In genomic region chr10:125822878-125823662, GRCh38 we compare ENCODE assay signal across 8 cellular contexts. TPM values are rescaled to one million over a fixed set of nuclear protein-coding genes. Genes with fewer than 3 reads are reported as not detected.
DNase-seq lines count a peak whose midpoint lies in the region; ATAC-seq and TF ChIP-seq lines count a peak whose summit lies in the region.

TSS of gene BCCIP (plus strand) at chr10:125823546. CDS start at chr10:125823558, 12 bp downstream.
TSS of gene UROS (minus strand) at chr10:125823258. CDS start at chr10:125816499, 6,759 bp downstream.

- H3K36me3 ChIP-seq in rectal smooth muscle tissue (ENCODE audit: control insufficient read depth, insufficient read depth, low read length) (peaks cover 2% of the 10 kb centered on the region), vagina (peaks cover 0 to 17% of the 10 kb centered on the region in 2 donors)

- peak in 1 of 3 experiments; percentile 4 for TF ChIP-seq CTCF in vagina (IDR thresholded peaks at IDR 0.05)

- H3K27me3 ChIP-seq in rectal smooth muscle tissue (ENCODE audit: control insufficient read depth, insufficient read depth, low read length): no peaks in the 10 kb centered on the region
- H3K27me3 ChIP-seq in vagina: no peaks in the 10 kb centered on the region

- H3K4me1 ChIP-seq in rectal smooth muscle tissue (ENCODE audit: control insufficient read depth, insufficient read depth, low read length) (peaks cover 12% of the 10 kb centered on the region), vagina (peaks cover 45% of the 10 kb centered on the region)

- peak; percentile 74 to 85 for DNase-seq in NCI-H1930 (lab: John Stamatoyannopoulos, UW)
- peak; percentile 9 to 97 (median 88) for DNase-seq in anterior cingulate cortex (lab: John Stamatoyannopoulos, UW)
- DNase-seq in hepatic stellate cell (ENCODE audit: low spot score): peak; percentile 94
- peak in 1 of 2 donors; percentile 88 for DNase-seq in vagina (ENCODE audit: extremely low spot score in 2 of 2)

- intact Hi-C loops in T-helper 2 cell treated with Interferon-gamma antibody and Interleukin-4, amounts not matched to agents 100 ng/mL and 5 ng/mL, for 36 hours (cut with micrococcal nuclease): loop anchor here (1.0 to 2.0 kb wide), 4 partner anchors 74 to 1022 kb away; partner anchors contain the start of genes ABRAXAS2, EDRF1 and FANK1
- intact Hi-C loops in vagina (cut with DNase I): no loop called here

- ATAC-seq in GM18505 (IDR thresholded peaks at IDR 0.05; ENCODE audit: unreplicated experiment) (peak; percentile 85), HG02973 (IDR thresholded peaks at IDR 0.05; ENCODE audit: unreplicated experiment) (peak; percentile 76)

- no peaks in the 10 kb centered on the region for H3K9me3 ChIP-seq in vagina

- H3K9ac ChIP-seq in rectal smooth muscle tissue (ENCODE audit: low read length): peak within 1 kb of the TSS; percentile 64

- H3K27ac ChIP-seq in rectal smooth muscle tissue (ENCODE audit: low read depth, low read length) (peak within 1 kb of the TSS; percentile 91), vagina (peak within 1 kb of the TSS; percentile 86)

- H3K4me3 ChIP-seq in rectal smooth muscle tissue (ENCODE audit: low read length) (peak within 1 kb of the TSS; percentile 99), vagina (peak within 1 kb of the TSS; percentile 96 to 98)

- peak; percentile 78 for TF ChIP-seq POLR2A in GM18505 (IDR thresholded peaks at IDR 0.05; ENCODE audit: borderline replicate concordance, extremely low read depth, insufficient read depth, insufficient read length)
- peak in 1 of 2 donors; percentile 51 for TF ChIP-seq POLR2A in vagina (IDR thresholded peaks at IDR 0.05)

RNA-seq across cellular contexts. Expression of gene BCCIP, which starts in this region (rescaled TPM):
- 73.2 and 78.1 TPM in 2 replicates for total RNA-seq in T-helper 2 cell treated with Interferon-gamma antibody and Interleukin-4, amounts not matched to agents 100 ng/mL and 5 ng/mL, for 36 hours
- 30.9 TPM for total RNA-seq in vagina

RNA-seq across cellular contexts. Expression of gene UROS, which starts in this region (rescaled TPM):
- total RNA-seq in T-helper 2 cell treated with Interferon-gamma antibody and Interleukin-4, amounts not matched to agents 100 ng/mL and 5 ng/mL, for 36 hours: 49.7 and 51.8 TPM in 2 replicates
- total RNA-seq in vagina: 20.9 TPM
